ENCODE assay signal across 1 cellular context in the genomic region with DNA sequence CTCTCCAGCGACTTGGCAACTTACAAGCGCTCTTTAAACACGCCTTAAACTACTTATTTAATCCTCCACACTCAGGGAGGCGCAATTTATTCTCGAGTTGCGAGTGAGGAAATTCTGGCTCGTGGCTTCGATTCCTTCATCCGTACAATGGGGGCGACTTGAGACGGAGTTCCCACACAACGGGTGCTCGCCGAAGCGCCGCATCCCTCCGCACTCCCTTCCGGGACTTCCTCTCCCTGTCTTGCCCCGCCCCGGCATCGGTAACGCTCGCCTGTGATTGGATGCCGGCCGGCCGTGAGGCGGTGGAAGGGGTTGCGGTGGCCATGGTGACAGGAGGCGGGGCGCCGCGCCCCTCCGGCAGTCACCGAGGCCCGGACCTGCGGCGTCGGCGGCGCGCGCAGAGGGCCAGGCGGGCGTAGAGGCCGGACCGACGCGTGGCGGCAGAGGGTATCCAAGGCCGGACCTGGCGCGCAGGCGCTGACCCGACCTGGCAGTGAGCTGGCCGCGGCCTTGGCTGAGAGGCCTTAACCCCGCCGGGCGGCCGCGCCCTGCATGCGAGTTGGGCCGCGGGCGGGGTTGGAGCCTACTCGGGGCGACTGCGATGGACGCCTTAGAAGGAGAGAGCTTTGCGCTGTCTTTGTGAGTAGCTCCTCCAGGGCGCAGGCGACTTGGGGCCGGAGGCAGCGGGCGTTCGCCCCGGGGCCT.
TF ChIP-seq lines count a peak whose summit lies in the region.

A gene (plus strand): TSS at position 493 of the 705 bp plus-strand sequence. CDS start 109 bp downstream, at position 602.

TF ChIP-seq in K562, 482 proteins besides CTCF, POLR2A, EP300 and RAD21 (continued from another document and continues in another):
- TF ChIP-seq, protein P1, sequence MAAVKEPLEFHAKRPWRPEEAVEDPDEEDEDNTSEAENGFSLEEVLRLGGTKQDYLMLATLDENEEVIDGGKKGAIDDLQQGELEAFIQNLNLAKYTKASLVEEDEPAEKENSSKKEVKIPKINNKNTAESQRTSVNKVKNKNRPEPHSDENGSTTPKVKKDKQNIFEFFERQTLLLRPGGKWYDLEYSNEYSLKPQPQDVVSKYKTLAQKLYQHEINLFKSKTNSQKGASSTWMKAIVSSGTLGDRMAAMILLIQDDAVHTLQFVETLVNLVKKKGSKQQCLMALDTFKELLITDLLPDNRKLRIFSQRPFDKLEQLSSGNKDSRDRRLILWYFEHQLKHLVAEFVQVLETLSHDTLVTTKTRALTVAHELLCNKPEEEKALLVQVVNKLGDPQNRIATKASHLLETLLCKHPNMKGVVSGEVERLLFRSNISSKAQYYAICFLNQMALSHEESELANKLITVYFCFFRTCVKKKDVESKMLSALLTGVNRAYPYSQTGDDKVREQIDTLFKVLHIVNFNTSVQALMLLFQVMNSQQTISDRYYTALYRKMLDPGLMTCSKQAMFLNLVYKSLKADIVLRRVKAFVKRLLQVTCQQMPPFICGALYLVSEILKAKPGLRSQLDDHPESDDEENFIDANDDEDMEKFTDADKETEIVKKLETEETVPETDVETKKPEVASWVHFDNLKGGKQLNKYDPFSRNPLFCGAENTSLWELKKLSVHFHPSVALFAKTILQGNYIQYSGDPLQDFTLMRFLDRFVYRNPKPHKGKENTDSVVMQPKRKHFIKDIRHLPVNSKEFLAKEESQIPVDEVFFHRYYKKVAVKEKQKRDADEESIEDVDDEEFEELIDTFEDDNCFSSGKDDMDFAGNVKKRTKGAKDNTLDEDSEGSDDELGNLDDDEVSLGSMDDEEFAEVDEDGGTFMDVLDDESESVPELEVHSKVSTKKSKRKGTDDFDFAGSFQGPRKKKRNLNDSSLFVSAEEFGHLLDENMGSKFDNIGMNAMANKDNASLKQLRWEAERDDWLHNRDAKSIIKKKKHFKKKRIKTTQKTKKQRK (IDR thresholded peaks at IDR 0.05; ENCODE audit: borderline replicate concordance, low read depth, low read length): no peak
- peak in 1 of 2 experiments; percentile 42; a peak in 2 of 4 replicates for TF ChIP-seq SIN3A (IDR thresholded peaks at IDR 0.05; ENCODE audit: borderline replicate concordance in 2 of 2, control insufficient read depth in 1 of 2, low read depth in 2 of 2, low read length in 2 of 2)
- TF ChIP-seq, protein P2, sequence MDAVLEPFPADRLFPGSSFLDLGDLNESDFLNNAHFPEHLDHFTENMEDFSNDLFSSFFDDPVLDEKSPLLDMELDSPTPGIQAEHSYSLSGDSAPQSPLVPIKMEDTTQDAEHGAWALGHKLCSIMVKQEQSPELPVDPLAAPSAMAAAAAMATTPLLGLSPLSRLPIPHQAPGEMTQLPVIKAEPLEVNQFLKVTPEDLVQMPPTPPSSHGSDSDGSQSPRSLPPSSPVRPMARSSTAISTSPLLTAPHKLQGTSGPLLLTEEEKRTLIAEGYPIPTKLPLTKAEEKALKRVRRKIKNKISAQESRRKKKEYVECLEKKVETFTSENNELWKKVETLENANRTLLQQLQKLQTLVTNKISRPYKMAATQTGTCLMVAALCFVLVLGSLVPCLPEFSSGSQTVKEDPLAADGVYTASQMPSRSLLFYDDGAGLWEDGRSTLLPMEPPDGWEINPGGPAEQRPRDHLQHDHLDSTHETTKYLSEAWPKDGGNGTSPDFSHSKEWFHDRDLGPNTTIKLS (IDR thresholded peaks at IDR 0.05; ENCODE audit: borderline replicate concordance, low read depth): peak; percentile 95
- TF ChIP-seq, protein P3, sequence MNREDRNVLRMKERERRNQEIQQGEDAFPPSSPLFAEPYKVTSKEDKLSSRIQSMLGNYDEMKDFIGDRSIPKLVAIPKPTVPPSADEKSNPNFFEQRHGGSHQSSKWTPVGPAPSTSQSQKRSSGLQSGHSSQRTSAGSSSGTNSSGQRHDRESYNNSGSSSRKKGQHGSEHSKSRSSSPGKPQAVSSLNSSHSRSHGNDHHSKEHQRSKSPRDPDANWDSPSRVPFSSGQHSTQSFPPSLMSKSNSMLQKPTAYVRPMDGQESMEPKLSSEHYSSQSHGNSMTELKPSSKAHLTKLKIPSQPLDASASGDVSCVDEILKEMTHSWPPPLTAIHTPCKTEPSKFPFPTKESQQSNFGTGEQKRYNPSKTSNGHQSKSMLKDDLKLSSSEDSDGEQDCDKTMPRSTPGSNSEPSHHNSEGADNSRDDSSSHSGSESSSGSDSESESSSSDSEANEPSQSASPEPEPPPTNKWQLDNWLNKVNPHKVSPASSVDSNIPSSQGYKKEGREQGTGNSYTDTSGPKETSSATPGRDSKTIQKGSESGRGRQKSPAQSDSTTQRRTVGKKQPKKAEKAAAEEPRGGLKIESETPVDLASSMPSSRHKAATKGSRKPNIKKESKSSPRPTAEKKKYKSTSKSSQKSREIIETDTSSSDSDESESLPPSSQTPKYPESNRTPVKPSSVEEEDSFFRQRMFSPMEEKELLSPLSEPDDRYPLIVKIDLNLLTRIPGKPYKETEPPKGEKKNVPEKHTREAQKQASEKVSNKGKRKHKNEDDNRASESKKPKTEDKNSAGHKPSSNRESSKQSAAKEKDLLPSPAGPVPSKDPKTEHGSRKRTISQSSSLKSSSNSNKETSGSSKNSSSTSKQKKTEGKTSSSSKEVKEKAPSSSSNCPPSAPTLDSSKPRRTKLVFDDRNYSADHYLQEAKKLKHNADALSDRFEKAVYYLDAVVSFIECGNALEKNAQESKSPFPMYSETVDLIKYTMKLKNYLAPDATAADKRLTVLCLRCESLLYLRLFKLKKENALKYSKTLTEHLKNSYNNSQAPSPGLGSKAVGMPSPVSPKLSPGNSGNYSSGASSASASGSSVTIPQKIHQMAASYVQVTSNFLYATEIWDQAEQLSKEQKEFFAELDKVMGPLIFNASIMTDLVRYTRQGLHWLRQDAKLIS (CRISPR knock-in tag; IDR thresholded peaks at IDR 0.05): no peak
- no peak for TF ChIP-seq ZNF253 (CRISPR knock-in tag; conservative IDR thresholded peaks at IDR 0.05)
- TF ChIP-seq MXI1 (IDR thresholded peaks at IDR 0.05; ENCODE audit: low read depth, low read length): peak; percentile 66; the same call in 1 of the 2 replicates
- TF ChIP-seq, protein P4, sequence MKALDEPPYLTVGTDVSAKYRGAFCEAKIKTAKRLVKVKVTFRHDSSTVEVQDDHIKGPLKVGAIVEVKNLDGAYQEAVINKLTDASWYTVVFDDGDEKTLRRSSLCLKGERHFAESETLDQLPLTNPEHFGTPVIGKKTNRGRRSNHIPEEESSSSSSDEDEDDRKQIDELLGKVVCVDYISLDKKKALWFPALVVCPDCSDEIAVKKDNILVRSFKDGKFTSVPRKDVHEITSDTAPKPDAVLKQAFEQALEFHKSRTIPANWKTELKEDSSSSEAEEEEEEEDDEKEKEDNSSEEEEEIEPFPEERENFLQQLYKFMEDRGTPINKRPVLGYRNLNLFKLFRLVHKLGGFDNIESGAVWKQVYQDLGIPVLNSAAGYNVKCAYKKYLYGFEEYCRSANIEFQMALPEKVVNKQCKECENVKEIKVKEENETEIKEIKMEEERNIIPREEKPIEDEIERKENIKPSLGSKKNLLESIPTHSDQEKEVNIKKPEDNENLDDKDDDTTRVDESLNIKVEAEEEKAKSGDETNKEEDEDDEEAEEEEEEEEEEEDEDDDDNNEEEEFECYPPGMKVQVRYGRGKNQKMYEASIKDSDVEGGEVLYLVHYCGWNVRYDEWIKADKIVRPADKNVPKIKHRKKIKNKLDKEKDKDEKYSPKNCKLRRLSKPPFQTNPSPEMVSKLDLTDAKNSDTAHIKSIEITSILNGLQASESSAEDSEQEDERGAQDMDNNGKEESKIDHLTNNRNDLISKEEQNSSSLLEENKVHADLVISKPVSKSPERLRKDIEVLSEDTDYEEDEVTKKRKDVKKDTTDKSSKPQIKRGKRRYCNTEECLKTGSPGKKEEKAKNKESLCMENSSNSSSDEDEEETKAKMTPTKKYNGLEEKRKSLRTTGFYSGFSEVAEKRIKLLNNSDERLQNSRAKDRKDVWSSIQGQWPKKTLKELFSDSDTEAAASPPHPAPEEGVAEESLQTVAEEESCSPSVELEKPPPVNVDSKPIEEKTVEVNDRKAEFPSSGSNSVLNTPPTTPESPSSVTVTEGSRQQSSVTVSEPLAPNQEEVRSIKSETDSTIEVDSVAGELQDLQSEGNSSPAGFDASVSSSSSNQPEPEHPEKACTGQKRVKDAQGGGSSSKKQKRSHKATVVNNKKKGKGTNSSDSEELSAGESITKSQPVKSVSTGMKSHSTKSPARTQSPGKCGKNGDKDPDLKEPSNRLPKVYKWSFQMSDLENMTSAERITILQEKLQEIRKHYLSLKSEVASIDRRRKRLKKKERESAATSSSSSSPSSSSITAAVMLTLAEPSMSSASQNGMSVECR (CRISPR knock-in tag; IDR thresholded peaks at IDR 0.05): peak; percentile 78; the same call in 1 of the 2 replicates
- TF ChIP-seq, protein P5, sequence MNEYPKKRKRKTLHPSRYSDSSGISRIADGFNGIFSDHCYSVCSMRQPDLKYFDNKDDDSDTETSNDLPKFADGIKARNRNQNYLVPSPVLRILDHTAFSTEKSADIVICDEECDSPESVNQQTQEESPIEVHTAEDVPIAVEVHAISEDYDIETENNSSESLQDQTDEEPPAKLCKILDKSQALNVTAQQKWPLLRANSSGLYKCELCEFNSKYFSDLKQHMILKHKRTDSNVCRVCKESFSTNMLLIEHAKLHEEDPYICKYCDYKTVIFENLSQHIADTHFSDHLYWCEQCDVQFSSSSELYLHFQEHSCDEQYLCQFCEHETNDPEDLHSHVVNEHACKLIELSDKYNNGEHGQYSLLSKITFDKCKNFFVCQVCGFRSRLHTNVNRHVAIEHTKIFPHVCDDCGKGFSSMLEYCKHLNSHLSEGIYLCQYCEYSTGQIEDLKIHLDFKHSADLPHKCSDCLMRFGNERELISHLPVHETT (CRISPR knock-in tag; conservative IDR thresholded peaks at IDR 0.05 in 1 of 2, IDR thresholded peaks at IDR 0.05 in 1 of 2): peak in 1 of 2 experiments; percentile 87; a peak in 2 of 4 replicates
- TF ChIP-seq U2AF1 (optimal IDR thresholded peaks at IDR 0.05; ENCODE audit: low read depth, low read length): peak; percentile 30
- TF ChIP-seq MTF1 (CRISPR knock-in tag; IDR thresholded peaks at IDR 0.05; ENCODE audit: borderline replicate concordance): no peak
- TF ChIP-seq SMAD4 (CRISPR knock-in tag; conservative IDR thresholded peaks at IDR 0.05): peak; percentile 28
- no peak for TF ChIP-seq KAT8 (IDR thresholded peaks at IDR 0.05; ENCODE audit: low read depth)
- TF ChIP-seq, protein P6, sequence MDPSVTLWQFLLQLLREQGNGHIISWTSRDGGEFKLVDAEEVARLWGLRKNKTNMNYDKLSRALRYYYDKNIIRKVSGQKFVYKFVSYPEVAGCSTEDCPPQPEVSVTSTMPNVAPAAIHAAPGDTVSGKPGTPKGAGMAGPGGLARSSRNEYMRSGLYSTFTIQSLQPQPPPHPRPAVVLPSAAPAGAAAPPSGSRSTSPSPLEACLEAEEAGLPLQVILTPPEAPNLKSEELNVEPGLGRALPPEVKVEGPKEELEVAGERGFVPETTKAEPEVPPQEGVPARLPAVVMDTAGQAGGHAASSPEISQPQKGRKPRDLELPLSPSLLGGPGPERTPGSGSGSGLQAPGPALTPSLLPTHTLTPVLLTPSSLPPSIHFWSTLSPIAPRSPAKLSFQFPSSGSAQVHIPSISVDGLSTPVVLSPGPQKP (CRISPR knock-in tag; IDR thresholded peaks at IDR 0.05): no peak
- peak; percentile 92 for TF ChIP-seq HNRNPLL (IDR thresholded peaks at IDR 0.05; ENCODE audit: low read depth, low read length, poor library complexity, severe bottlenecking)
- no peak for TF ChIP-seq CBFB (CRISPR knock-in tag; IDR thresholded peaks at IDR 0.05)
- TF ChIP-seq SIX5 (IDR thresholded peaks at IDR 0.05; ENCODE audit: borderline replicate concordance in 1 of 2, insufficient read depth in 1 of 2, low read depth in 1 of 2, low read length in 2 of 2): no peak
- TF ChIP-seq SMC3 (conservative IDR thresholded peaks at IDR 0.05; ENCODE audit: insufficient read depth, low read depth, low read length): no peak
- TF ChIP-seq, protein P7, sequence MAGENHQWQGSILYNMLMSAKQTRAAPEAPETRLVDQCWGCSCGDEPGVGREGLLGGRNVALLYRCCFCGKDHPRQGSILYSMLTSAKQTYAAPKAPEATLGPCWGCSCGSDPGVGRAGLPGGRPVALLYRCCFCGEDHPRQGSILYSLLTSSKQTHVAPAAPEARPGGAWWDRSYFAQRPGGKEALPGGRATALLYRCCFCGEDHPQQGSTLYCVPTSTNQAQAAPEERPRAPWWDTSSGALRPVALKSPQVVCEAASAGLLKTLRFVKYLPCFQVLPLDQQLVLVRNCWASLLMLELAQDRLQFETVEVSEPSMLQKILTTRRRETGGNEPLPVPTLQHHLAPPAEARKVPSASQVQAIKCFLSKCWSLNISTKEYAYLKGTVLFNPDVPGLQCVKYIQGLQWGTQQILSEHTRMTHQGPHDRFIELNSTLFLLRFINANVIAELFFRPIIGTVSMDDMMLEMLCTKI (IDR thresholded peaks at IDR 0.05; ENCODE audit: partially characterized antibody): no peak
- TF ChIP-seq RFX1 (IDR thresholded peaks at IDR 0.05): peak; percentile 90
- peak; percentile 87; the same call in 1 of the 2 replicates for TF ChIP-seq KLF1 (tag; IDR thresholded peaks at IDR 0.05)
- TF ChIP-seq GABPB2 (CRISPR knock-in tag; conservative IDR thresholded peaks at IDR 0.05): no peak
- no peak for TF ChIP-seq ZNF778 (CRISPR knock-in tag; IDR thresholded peaks at IDR 0.05)
- peak; percentile 72 for TF ChIP-seq FOXP1 (CRISPR knock-in tag; IDR thresholded peaks at IDR 0.05)
- TF ChIP-seq FOS (IDR thresholded peaks at IDR 0.05; ENCODE audit: extremely low read depth, insufficient read length): peak; percentile 38
- TF ChIP-seq, protein P8, sequence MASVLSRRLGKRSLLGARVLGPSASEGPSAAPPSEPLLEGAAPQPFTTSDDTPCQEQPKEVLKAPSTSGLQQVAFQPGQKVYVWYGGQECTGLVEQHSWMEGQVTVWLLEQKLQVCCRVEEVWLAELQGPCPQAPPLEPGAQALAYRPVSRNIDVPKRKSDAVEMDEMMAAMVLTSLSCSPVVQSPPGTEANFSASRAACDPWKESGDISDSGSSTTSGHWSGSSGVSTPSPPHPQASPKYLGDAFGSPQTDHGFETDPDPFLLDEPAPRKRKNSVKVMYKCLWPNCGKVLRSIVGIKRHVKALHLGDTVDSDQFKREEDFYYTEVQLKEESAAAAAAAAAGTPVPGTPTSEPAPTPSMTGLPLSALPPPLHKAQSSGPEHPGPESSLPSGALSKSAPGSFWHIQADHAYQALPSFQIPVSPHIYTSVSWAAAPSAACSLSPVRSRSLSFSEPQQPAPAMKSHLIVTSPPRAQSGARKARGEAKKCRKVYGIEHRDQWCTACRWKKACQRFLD (CRISPR knock-in tag; IDR thresholded peaks at IDR 0.05): no peak
- peak; percentile 88 for TF ChIP-seq GABPA (tag; conservative IDR thresholded peaks at IDR 0.05; ENCODE audit: low read depth)
- no peak for TF ChIP-seq YBX1 (IDR thresholded peaks at IDR 0.05)
- TF ChIP-seq POLR3G (IDR thresholded peaks at IDR 0.05; ENCODE audit: extremely low read depth, insufficient read length, insufficient replicate concordance): no peak
- TF ChIP-seq, protein P9, sequence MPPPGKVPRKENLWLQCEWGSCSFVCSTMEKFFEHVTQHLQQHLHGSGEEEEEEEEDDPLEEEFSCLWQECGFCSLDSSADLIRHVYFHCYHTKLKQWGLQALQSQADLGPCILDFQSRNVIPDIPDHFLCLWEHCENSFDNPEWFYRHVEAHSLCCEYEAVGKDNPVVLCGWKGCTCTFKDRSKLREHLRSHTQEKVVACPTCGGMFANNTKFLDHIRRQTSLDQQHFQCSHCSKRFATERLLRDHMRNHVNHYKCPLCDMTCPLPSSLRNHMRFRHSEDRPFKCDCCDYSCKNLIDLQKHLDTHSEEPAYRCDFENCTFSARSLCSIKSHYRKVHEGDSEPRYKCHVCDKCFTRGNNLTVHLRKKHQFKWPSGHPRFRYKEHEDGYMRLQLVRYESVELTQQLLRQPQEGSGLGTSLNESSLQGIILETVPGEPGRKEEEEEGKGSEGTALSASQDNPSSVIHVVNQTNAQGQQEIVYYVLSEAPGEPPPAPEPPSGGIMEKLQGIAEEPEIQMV (tag; conservative IDR thresholded peaks at IDR 0.05; ENCODE audit: low read depth): no peak
